In the genomic region with DNA sequence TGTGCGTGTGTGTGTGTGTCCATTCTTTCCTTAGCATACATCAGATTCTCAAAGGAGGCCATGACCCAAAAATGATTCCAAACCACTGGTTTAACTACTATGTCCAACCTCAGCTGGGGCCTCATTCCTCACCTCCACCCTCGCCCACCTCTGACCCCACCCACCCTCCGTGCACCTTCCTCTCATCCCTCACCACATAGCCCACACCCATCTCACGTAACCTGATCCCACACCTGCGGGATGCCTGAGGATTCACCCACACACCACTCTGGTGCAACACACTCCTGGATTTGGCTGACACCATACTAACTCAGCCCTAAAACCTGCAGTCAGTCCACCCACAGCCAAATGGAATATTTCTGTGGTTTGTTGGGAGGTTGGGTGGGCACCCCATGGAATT, we compare ENCODE assay signal across 28 cellular contexts.
"Had no signal": no experiment of that assay in that cellular context is flagged by ENCODE, and none has a peak within 500 bp of the region (broad histone marks: within the 10 kb centered on the region; RNA-seq: fewer than 3 reads in every experiment).

No MANE protein-coding gene starts in this region.

- H3K27ac ChIP-seq: body of pancreas, coronary artery, esophagus muscularis mucosa, foreskin keratinocyte, heart right ventricle, pancreas, prostate gland, sigmoid colon, thoracic aorta had no signal

- H3K27ac Mint-ChIP-seq: activated CD8-positive, alpha-beta T cell treated with anti-CD3 and anti-CD28 coated beads for 36 hours; activated naive CD4-positive, alpha-beta T cell treated with anti-CD3 and anti-CD28 coated beads, Interleukin-2, amount 50 U/mL, for 72 hours; activated T-helper 17 cell treated with anti-CD3 and anti-CD28 coated beads, Interleukin-2, amount 50 U/mL, for 72 hours; nephron progenitor cell; stimulated activated effector memory CD8-positive, alpha-beta T cell treated with anti-CD3 and anti-CD28 coated beads, Interleukin-12 subunit alpha, Interleukin-12 subunit beta, amount 100 ng/mL, for 72 hours; stimulated activated naive CD8-positive, alpha-beta T cell treated with anti-CD3 and anti-CD28 coated beads, Interleukin-15, Interleukin-2, amounts not matched to agents 100 ng/mL and 50 ng/mL, for 24 hours; T-helper 17 cell had no signal

- ATAC-seq: activated CD8-positive, alpha-beta T cell treated with anti-CD3 and anti-CD28 coated beads for 36 hours; activated naive CD4-positive, alpha-beta T cell treated with anti-CD3 and anti-CD28 coated beads, Interleukin-2, amount 50 U/mL, for 72 hours; activated T-cell treated with anti-CD3 and anti-CD28 coated beads, Interleukin-2, amount 50 U/mL, for 4 hours; activated T-helper 17 cell treated with anti-CD3 and anti-CD28 coated beads, Interleukin-2, amount 50 U/mL, for 72 hours; body of pancreas; foreskin keratinocyte; heart right ventricle; left ventricle myocardium superior; pancreas; stimulated activated effector memory CD8-positive, alpha-beta T cell treated with anti-CD3 and anti-CD28 coated beads, Interleukin-12 subunit alpha, Interleukin-12 subunit beta, amount 100 ng/mL, for 72 hours; T-helper 17 cell had no signal

- H3K36me3 ChIP-seq: pancreas, prostate gland, sigmoid colon, thoracic aorta had no signal

- H3K9me3 ChIP-seq: body of pancreas, esophagus muscularis mucosa, heart right ventricle, pancreas, prostate gland, sigmoid colon, thoracic aorta had no signal

- H3K9me3 Mint-ChIP-seq: activated CD8-positive, alpha-beta T cell treated with anti-CD3 and anti-CD28 coated beads for 36 hours; activated naive CD4-positive, alpha-beta T cell treated with anti-CD3 and anti-CD28 coated beads, Interleukin-2, amount 50 U/mL, for 72 hours; activated T-cell treated with anti-CD3 and anti-CD28 coated beads, Interleukin-2, amount 50 U/mL, for 4 hours; activated T-helper 17 cell treated with anti-CD3 and anti-CD28 coated beads, Interleukin-2, amount 50 U/mL, for 72 hours; nephron progenitor cell; stimulated activated effector memory CD8-positive, alpha-beta T cell treated with anti-CD3 and anti-CD28 coated beads, Interleukin-12 subunit alpha, Interleukin-12 subunit beta, amount 100 ng/mL, for 72 hours; stimulated activated naive CD8-positive, alpha-beta T cell treated with anti-CD3 and anti-CD28 coated beads, Interleukin-15, Interleukin-2, amounts not matched to agents 100 ng/mL and 50 ng/mL, for 24 hours had no signal

- H3K4me3 Mint-ChIP-seq: activated CD8-positive, alpha-beta T cell treated with anti-CD3 and anti-CD28 coated beads for 36 hours; activated T-cell treated with anti-CD3 and anti-CD28 coated beads, Interleukin-2, amount 50 U/mL, for 4 hours; activated T-helper 17 cell treated with anti-CD3 and anti-CD28 coated beads, Interleukin-2, amount 50 U/mL, for 72 hours; nephron progenitor cell; stimulated activated effector memory CD8-positive, alpha-beta T cell treated with anti-CD3 and anti-CD28 coated beads, Interleukin-12 subunit alpha, Interleukin-12 subunit beta, amount 100 ng/mL, for 72 hours; stimulated activated naive CD8-positive, alpha-beta T cell treated with anti-CD3 and anti-CD28 coated beads, Interleukin-15, Interleukin-2, amounts not matched to agents 100 ng/mL and 50 ng/mL, for 24 hours; T-helper 17 cell had no signal

- H3K4me3 ChIP-seq: body of pancreas, coronary artery, esophagus muscularis mucosa, heart right ventricle, pancreas, prostate gland, sigmoid colon, thoracic aorta had no signal

- H3K27me3 ChIP-seq: body of pancreas, pancreas, sigmoid colon had no signal

- DNase-seq: activated CD4-positive, alpha-beta T cell treated with anti-CD3 and anti-CD28 coated beads for 1 hour; activated CD4-positive, alpha-beta T cell treated with anti-CD3 and anti-CD28 coated beads, Interleukin-2, amount 50 U/mL, for 1 hour; activated CD8-positive, alpha-beta T cell treated with anti-CD3 and anti-CD28 coated beads for 36 hours; activated gamma-delta T cell treated with Interleukin-2 at 50 U/mL for 16 hours; activated T-cell treated with anti-CD3 and anti-CD28 coated beads, Interleukin-2, amount 50 U/mL, for 4 hours; aorta; body of pancreas; foreskin keratinocyte; heart right ventricle; islet precursor cell; left ventricle myocardium superior; nephron progenitor cell; pancreas; retina; sigmoid colon; small intestine; stimulated activated CD4-positive, alpha-beta T cell treated with anti-CD3 and anti-CD28 coated beads, Interleukin-4, amount 100 ng/mL, for 24 hours; T-helper 17 cell; T1000; trophoblast cell had no signal
